In the genomic region with DNA sequence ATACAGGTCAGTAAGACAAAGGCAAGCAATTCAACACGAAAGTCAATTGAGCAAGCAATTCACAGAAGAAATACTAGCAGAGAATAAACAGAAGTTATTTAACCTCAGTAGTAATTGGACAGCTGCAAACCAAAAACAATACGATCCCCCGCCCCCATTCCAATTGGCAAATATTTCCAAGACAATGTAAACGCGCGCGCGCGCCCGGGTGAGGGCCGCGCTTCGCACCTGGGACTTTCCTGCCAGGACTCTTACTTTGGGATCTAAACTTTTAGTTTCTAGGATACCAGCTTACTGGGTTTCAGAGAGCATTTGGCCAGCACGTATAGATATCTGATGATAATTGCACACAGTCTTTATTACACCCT, we compare ENCODE assay signal across 1 cellular context.
TF ChIP-seq lines count a peak whose summit lies in the region.

No MANE protein-coding gene starts in this region.

TF ChIP-seq in GM12878, 131 proteins besides CTCF, POLR2A, EP300 and RAD21 (continued from another document):
- TF ChIP-seq, protein P1, sequence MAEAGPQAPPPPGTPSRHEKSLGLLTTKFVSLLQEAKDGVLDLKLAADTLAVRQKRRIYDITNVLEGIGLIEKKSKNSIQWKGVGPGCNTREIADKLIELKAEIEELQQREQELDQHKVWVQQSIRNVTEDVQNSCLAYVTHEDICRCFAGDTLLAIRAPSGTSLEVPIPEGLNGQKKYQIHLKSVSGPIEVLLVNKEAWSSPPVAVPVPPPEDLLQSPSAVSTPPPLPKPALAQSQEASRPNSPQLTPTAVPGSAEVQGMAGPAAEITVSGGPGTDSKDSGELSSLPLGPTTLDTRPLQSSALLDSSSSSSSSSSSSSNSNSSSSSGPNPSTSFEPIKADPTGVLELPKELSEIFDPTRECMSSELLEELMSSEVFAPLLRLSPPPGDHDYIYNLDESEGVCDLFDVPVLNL (IDR thresholded peaks at IDR 0.05; ENCODE audit: low read depth, low read length), result no peak
- TF ChIP-seq EGR1 (IDR thresholded peaks at IDR 0.05; ENCODE audit: borderline replicate concordance in 1 of 2, low read depth in 2 of 2, low read length in 2 of 2), result no peak
- no peak for TF ChIP-seq PAX8 (IDR thresholded peaks at IDR 0.05)
